ENCODE assay signal across 8 cellular contexts in the genomic region with DNA sequence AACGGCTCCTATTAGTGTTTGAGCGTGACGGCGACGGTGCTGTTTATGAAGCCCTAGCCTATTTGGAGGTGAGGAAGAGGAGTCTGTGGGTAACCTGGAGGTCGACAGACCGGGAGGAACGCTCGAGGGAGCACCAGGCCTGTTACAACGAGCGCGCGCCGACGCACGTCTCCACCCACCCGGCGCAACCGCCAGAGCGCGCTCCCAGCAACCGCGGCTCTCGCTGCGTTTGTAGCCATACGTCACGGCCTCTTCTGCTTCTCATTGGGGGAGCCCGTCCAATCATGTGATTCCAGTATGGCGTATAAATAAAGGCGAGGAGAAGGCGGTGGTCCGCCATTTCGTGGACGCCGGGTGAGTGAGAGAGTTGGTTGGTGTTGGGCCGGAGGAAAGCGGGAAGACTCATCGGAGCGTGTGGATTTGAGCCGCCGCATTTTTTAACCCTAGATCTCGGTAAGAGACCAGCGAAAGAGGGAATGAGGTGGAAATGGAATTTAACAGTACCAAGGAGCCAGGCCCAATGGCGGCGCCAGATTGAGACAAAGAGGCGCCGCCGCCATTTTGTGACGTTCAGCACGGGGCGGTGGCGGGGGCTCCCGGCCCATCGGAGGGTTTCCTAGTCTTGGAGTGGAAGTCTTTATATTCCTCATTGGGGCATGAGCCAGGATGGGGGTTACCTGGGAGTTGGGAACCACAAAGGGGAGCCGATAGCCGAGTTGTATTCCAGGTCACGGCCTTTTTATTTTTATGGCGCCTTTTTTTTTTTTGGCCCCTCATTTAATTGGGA.
A peak's percentile ranks its signal among the peaks of the same experiment; 100 is the strongest.
DNase-seq lines count a peak whose midpoint lies in the region; ATAC-seq lines count a peak whose summit lies in the region.

TSS of gene SRSF3 (plus strand) at position 334 of the 787 bp plus-strand sequence. CDS start 2,401 bp downstream, outside the sequence.

- H3K27me3 ChIP-seq in BLaER1 treated with 17β-estradiol and CSF1 and Interleukin-3, amounts not matched to agents 10 nM and 100 nM, result no peaks in the 10 kb centered on the region

- H3K4me1 ChIP-seq in BLaER1 treated with 17β-estradiol and CSF1 and Interleukin-3, amounts not matched to agents 10 nM and 100 nM, result peaks cover 40 to 62% (median 56%) of the 10 kb centered on the region in 10 experiments

- peaks cover 0 to 6% (median 0%) of the 10 kb centered on the region in 11 experiments; a peak in 2 of 22 replicates for H3K9me3 ChIP-seq in BLaER1 treated with 17β-estradiol and CSF1 and Interleukin-3, amounts not matched to agents 10 nM and 100 nM (replicated peaks in 1 of 11)

- peak within 1 kb of the TSS; percentile 63 to 99 (median 88) for H3K4me3 ChIP-seq in BLaER1 treated with 17β-estradiol and CSF1 and Interleukin-3, amounts not matched to agents 10 nM and 100 nM

- H3K9ac ChIP-seq in BLaER1 treated with 17β-estradiol and CSF1 and Interleukin-3, amounts not matched to agents 10 nM and 100 nM, result peak within 1 kb of the TSS; percentile 93 to 99 (median 98)

- peaks cover 28 to 44% (median 40%) of the 10 kb centered on the region in 11 experiments for H3K36me3 ChIP-seq in BLaER1 treated with 17β-estradiol and CSF1 and Interleukin-3, amounts not matched to agents 10 nM and 100 nM

- peak within 1 kb of the TSS; percentile 90 to 100 (median 98) for H3K27ac ChIP-seq in BLaER1 treated with 17β-estradiol and CSF1 and Interleukin-3, amounts not matched to agents 10 nM and 100 nM
- peak within 1 kb of the TSS; percentile 97 for H3K27ac ChIP-seq in cingulate gyrus (ENCODE audit: low read depth, low read length)

- H4K20me1 ChIP-seq in BLaER1 treated with 17β-estradiol and CSF1 and Interleukin-3, amounts not matched to agents 10 nM and 100 nM, result peaks cover 44 to 49% (median 48%) of the 10 kb centered on the region in 11 experiments

- peak; percentile 78 for ATAC-seq in HG03460 (IDR thresholded peaks at IDR 0.05; ENCODE audit: unreplicated experiment)

- H3K4me2 ChIP-seq in BLaER1 treated with 17β-estradiol and CSF1 and Interleukin-3, amounts not matched to agents 10 nM and 100 nM, result peak within 1 kb of the TSS; percentile 93 to 99 (median 95)

- DNase-seq in GM19240 (ENCODE audit: insufficient read length, low spot score) (peak; percentile 73), NCI-H524 treated with DMSO at 0.1 percent for 48 hours (lab: John Stamatoyannopoulos, UW) (peak; percentile 91), kidney tubule cell (ENCODE audit: low spot score) (peak; percentile 99)
- DNase-seq in activated CD4-positive, alpha-beta T cell treated with anti-CD3 and anti-CD28 coated beads for 4 hours, result peak; percentile 94 to 95
- DNase-seq in stimulated activated CD4-positive, alpha-beta T cell treated with anti-CD3 and anti-CD28 coated beads, Interleukin-1b, Interleukin-23, amount 100 ng/mL, for 24 hours (ENCODE audit: low read depth in 4 of 4, low spot score in 1 of 4), result peak; percentile 75 to 92 (median 88)

Comparison
In these comparisons a context has a peak if more than half of its experiments do, and no peak if none do; other contexts are left out.
1. Peak in every context shown above with its lines: DNase-seq, ATAC-seq, H3K4me3 ChIP-seq and H3K27ac ChIP-seq.